In the genomic region with DNA sequence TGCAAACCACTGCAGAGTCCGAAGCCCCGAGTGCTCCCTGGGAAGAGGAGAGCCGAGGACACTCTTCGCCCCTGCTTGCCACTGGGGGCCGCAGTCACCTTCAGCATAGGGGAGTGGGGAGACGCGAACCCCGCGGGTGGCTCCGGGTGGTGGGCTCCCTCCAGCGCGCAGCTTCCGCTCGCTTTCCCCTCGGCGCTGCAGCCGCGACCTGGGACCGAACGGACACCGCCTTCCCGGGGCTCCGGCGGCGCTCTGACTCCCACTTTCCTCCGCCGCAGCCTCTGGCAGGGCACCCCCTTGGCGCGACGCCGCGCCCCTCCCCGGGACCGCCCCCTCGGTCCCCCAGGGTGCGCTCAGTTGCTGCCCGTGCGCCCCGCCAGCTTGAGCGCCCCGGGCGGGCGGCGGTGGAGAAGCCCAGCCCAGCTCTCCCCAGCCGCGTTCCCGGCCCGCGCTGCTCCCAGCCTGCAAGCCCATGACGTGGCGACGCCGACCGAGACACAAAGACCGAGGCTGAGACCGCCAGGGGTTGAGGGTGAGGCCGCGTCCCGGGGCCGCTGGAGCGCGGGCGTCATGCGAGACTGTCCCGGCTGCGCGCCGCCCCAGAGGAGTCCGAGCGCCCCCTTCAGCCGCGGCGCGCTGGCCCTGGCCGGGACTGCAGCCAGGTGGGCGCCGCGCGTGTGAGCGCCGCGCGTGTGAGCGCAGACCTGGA, we compare ENCODE assay signal across 8 cellular contexts. TPM values are rescaled to one million over a fixed set of nuclear protein-coding genes. Genes with fewer than 3 reads are reported as not detected.
DNase-seq lines count a peak whose midpoint lies in the region; ATAC-seq and TF ChIP-seq lines count a peak whose summit lies in the region.

A gene with protein sequence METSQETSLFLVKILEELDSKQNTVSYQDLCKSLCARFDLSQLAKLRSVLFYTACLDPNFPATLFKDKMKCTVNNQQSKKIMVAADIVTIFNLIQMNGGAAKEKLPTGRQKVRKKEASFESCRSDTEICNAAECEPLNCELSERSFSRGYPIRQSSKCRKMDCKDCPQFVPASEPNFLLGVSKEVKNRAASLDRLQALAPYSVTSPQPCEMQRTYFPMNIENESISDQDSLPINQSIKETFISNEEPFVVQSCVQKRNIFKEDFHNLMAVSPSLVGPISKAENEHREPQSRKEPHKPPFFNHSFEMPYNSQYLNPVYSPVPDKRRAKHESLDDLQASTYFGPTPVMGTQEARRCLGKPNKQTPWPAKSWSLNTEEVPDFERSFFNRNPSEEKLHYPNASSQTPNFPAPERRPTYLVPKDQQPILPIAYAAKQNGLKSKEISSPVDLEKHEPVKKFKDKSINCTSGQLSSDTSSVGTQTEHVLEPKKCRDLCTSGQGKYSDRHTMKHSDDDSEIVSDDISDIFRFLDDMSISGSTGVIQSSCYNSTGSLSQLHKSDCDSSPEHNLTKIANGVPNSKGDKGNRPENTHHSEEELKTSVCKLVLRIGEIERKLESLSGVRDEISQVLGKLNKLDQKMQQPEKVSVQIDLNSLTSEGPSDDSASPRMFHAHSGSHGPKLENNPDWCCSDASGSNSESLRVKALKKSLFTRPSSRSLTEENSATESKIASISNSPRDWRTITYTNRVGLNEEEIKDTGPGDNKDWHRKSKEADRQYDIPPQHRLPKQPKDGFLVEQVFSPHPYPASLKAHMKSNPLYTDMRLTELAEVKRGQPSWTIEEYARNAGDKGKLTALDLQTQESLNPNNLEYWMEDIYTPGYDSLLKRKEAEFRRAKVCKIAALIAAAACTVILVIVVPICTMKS (plus strand): TSS at position 701 of the 709 bp plus-strand sequence. CDS start 23,812 bp downstream, outside the sequence.

- DNase-seq in GM04504 (ENCODE audit: low read depth) (peak; percentile 20), NCI-H146 treated with DMSO at 0.1 percent for 48 hours (lab: John Stamatoyannopoulos, UW; ENCODE audit: unreplicated experiment) (peak; percentile 34), dermis microvascular lymphatic vessel endothelial cell (ENCODE audit: low read depth in 2 of 2) (peak; percentile 7 to 57), lung microvascular endothelial cell (ENCODE audit: low read depth in 2 of 2) (peak; percentile 45 to 58), vagina (ENCODE audit: extremely low spot score in 2 of 2) (no peak), RPMI8226 (no peak), NCI-H1092 treated with DMSO at 0.1 percent for 48 hours (lab: John Stamatoyannopoulos, UW) (no peak)

- intact Hi-C loops in vagina (cut with DNase I), result no loop called here

- no peak for ATAC-seq in HG02623 (IDR thresholded peaks at IDR 0.05; ENCODE audit: unreplicated experiment)

- H3K27me3 ChIP-seq in vagina, result peaks cover 14% of the 10 kb centered on the region

- H3K4me3 ChIP-seq in vagina, result peak within 1 kb of the TSS; percentile 36 to 40

- H3K36me3 ChIP-seq in vagina, result no peaks in the 10 kb centered on the region

- TF ChIP-seq CTCF in vagina (IDR thresholded peaks at IDR 0.05), result no peak

- peaks cover 19% of the 10 kb centered on the region for H3K4me1 ChIP-seq in vagina

- no peak within 1 kb of the TSS for H3K27ac ChIP-seq in vagina

- no peak for TF ChIP-seq POLR2A in vagina (IDR thresholded peaks at IDR 0.05)

- no peaks in the 10 kb centered on the region for H3K9me3 ChIP-seq in vagina

RNA-seq across cellular contexts. Expression of the gene that starts here (rescaled TPM):
- total RNA-seq in dermis microvascular lymphatic vessel endothelial cell (0.51 and 1.0 TPM in 2 replicates), lung microvascular endothelial cell (0.44 and 0.60 TPM in 2 replicates), vagina (0.74 TPM)

Comparison
In these comparisons a context has a peak if more than half of its experiments do, and no peak if none do; other contexts are left out.
1. Peak in DNase-seq in lung microvascular endothelial cell; RNA of the gene not detected or under 1 TPM.
2. DNase-seq: peak in GM04504 (single experiment), NCI-H146 treated with DMSO at 0.1 percent for 48 hours (single experiment) and dermis microvascular lymphatic vessel endothelial cell (2 of 2); none in vagina (0 of 2), RPMI8226 (single experiment) and NCI-H1092 treated with DMSO at 0.1 percent for 48 hours (single experiment).